In the genomic region with DNA sequence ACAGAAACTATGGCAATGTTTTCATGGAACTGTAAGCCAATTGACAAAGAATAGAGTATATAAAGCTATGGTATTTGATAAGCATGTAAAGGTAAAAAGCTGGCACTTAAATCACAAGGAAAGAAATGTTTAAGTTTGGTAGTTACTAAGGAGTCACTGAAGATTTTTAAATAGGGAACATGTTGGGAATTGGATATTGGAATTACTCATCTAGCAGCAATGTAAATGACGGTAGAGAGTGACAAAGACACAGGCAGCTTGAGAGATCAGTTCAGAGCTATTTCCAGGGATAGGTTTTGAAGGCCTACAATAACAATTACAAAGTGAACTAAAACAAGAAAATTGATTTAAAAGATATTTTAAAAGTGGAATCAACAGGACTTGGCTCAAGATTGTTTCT, we compare ENCODE assay signal across 21 cellular contexts. TPM values are rescaled to one million over a fixed set of nuclear protein-coding genes. Genes with fewer than 3 reads are reported as not detected.
DNase-seq lines count a peak whose midpoint lies in the region; ATAC-seq and TF ChIP-seq lines count a peak whose summit lies in the region.
"Had no signal": no experiment of that assay in that cellular context is flagged by ENCODE, and none has a peak within 500 bp of the region (broad histone marks: within the 10 kb centered on the region; RNA-seq: fewer than 3 reads in every experiment).

No MANE protein-coding gene starts in this region.

- CTCF ChIA-PET in PC-3 (lab: Charles Lee), result no interaction called here

- ATAC-seq in PC-3, result no peak
- ATAC-seq in GM18517 (IDR thresholded peaks at IDR 0.05; ENCODE audit: unreplicated experiment), result no peak

- no peak for TF ChIP-seq RAD21 in Ishikawa (IDR thresholded peaks at IDR 0.05; ENCODE audit: low read depth)

- H3K36me3 ChIP-seq in PC-3 (ENCODE audit: low read depth, low read length), result no peaks in the 10 kb centered on the region
- H3K36me3 ChIP-seq: BE2C, HAP-1 had no signal

- no peaks in the 10 kb centered on the region for H3F3A ChIP-seq in PC-3 (ENCODE audit: low read length, unreplicated experiment)

- H2AFZ ChIP-seq in PC-3 (ENCODE audit: low read length), result no peak overlapping the region
- H2AFZ ChIP-seq: GM23248 had no signal

- no peak for TF ChIP-seq CTCF in PC-3 (conservative IDR thresholded peaks at IDR 0.05; ENCODE audit: low read depth, low read length)
- TF ChIP-seq CTCF in epithelial cell of esophagus (IDR thresholded peaks at IDR 0.05; ENCODE audit: insufficient read depth, low read depth, low read length, missing control alignments), result no peak

- no peak overlapping the region for H3K4me2 ChIP-seq in PC-3 (ENCODE audit: low read length)

- no peaks in the 10 kb centered on the region for H3K4me1 ChIP-seq in PC-3 (ENCODE audit: insufficient read depth, low read length)
- H3K4me1 ChIP-seq: BE2C had no signal

- no peaks in the 10 kb centered on the region for H3K79me2 ChIP-seq in PC-3 (ENCODE audit: low read length)

- H3K9me2 ChIP-seq in PC-3 (replicated peaks; ENCODE audit: low read length), result no peaks in the 10 kb centered on the region

- no peaks in the 10 kb centered on the region for H4K20me1 ChIP-seq in PC-3 (ENCODE audit: low read length)

- H3K9ac ChIP-seq in PC-3 (ENCODE audit: low read length), result no peak overlapping the region
- H3K9ac ChIP-seq: GM23248 had no signal

- H3K9me3 ChIP-seq in PC-3 (ENCODE audit: low read length), result no peaks in the 10 kb centered on the region
- H3K9me3 ChIP-seq: BE2C, HAP-1 had no signal

- peaks cover 49% of the 10 kb centered on the region for H3K27me3 ChIP-seq in PC-3 (ENCODE audit: low read length)

- H3K27ac ChIP-seq in PC-3 (ENCODE audit: low read length), result no peak overlapping the region
- H3K27ac ChIP-seq: GM23248, HL-60 had no signal

- intact Hi-C loops in PC-3 (cut with micrococcal nuclease), result no loop called here

- no TSS peak for BruUV-seq in PC-3 (replicated peaks; lab: Mats Ljungman, UMichigan)

- POLR2A ChIA-PET in PC-3 (lab: Charles Lee; ENCODE audit: unreplicated experiment), result no interaction called here

- DNase-seq in PC-3 (peak; percentile 9), epithelial cell of esophagus (ENCODE audit: low read depth) (peak; percentile 11), NCI-H1417 treated with DMSO at 0.1 percent for 48 hours (lab: John Stamatoyannopoulos, UW) (no peak), midbrain (lab: John Stamatoyannopoulos, UW) (no peak)
- DNase-seq: ACHN; BE2C; C1 segment of cervical spinal cord; CD4-positive, CD25-positive, alpha-beta regulatory T cell; CD8-positive, alpha-beta memory T cell; COR-L47; DMS 273 treated with DMSO at 0.1 percent for 48 hours; DMS53; DND-41; EL; GM23248; IMR-90 had no signal

- no peak for TF ChIP-seq EP300 in Ishikawa (IDR thresholded peaks at IDR 0.05; ENCODE audit: borderline replicate concordance)

- H3K4me3 ChIP-seq in PC-3 (ENCODE audit: low read length), result no peak overlapping the region
- no peak overlapping the region for H3K4me3 ChIP-seq in epithelial cell of esophagus (ENCODE audit: low read length)
- H3K4me3 ChIP-seq: GM23248, HAP-1 had no signal

TF ChIP-seq in Ishikawa, 13 proteins besides CTCF, POLR2A, EP300 and RAD21:
- TF ChIP-seq TEAD4 (IDR thresholded peaks at IDR 0.05), result 0 out of 2 replicates have a peak, but pooled peaks have one; percentile 25
- TF ChIP-seq EGR1 (IDR thresholded peaks at IDR 0.05), result no peak

RNA-seq across cellular contexts. Expression of a gene that starts 36.8 kb away (rescaled TPM):
- not detected in 2 replicates for total RNA-seq in PC-3 (2014; rRNA removed)
- total RNA-seq: CD4-positive, CD25-positive, alpha-beta regulatory T cell; CD8-positive, alpha-beta memory T cell; G401; GM23248; IMR-90 had no signal

Comparison
In these comparisons a context has a peak if more than half of its experiments do, and no peak if none do; other contexts are left out.
1. DNase-seq: peak in PC-3 (single experiment) and epithelial cell of esophagus (single experiment); none in NCI-H1417 treated with DMSO at 0.1 percent for 48 hours (single experiment) and midbrain (single experiment).